ENCODE assay signal across 1 cellular context in the genomic region with DNA sequence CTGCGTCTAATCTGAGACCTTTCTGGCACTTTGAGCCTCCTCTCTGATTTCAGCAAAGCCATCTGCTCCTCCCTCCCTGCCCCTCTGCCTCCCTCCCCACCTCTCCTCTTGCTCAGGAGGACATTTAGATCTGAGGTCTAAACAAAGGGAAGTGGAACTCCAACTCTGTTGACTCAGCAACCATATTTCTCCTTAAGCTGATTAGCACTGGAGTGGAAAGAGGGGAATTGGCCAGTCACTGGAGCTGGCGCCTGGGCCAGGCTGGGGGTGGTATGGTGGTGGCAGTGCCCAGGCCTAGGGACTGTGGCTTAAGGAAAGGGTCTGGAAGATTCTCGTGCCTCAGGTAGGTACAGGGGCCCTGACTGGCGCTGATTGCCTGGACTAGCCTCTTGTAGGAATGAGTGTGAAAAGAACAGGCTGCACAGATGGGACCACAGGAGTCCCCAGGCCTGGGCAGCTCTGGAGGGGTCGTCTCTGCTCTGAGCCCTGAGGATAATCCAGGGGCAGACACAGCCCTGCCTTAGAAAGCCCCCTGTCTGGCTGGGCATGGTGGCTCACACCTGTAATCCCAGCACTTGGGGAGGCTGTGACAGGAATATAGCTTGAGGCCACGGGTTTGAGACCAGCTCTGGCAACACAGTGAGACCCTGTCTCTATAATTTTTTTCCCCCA.
TF ChIP-seq lines count a peak whose summit lies in the region.

No MANE protein-coding gene starts in this region.

TF ChIP-seq in WTC11, 78 proteins besides CTCF, POLR2A, EP300 and RAD21:
- no peak for TF ChIP-seq JUN (CRISPR knock-in tag; IDR thresholded peaks at IDR 0.05)
- no peak for TF ChIP-seq NFE2L1 (CRISPR knock-in tag; IDR thresholded peaks at IDR 0.05)
